ENCODE assay signal across 8 cellular contexts in the genomic region with DNA sequence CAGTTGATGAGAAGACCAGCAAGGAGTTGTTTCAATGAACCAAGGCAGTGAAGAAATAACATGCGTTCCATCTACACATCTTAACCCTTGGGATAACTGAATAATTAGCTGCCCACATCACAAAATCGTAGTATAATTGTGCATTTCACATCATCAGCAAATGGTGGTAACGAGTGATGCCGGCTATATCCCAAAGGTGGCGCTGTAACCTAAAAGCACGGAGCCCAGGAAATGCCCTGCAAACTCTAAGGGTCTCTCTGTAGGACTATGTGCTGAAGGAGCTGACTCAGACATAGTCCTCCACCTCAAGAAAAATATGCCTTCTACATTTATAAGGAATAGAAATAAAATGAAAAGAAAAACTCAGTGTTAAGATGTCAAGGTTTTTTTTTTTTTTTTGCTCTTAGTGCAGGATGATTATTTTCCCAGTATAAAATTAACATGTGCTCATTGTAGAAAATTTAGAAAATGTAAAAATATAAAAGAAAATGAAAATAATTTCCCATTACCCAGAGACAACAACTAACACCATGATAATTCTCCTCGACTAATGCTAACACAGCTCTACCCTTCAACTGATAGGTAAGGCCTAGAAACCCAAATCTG. TPM values are rescaled to one million over a fixed set of nuclear protein-coding genes. Genes with fewer than 3 reads are reported as not detected.
DNase-seq lines count a peak whose midpoint lies in the region; ATAC-seq and TF ChIP-seq lines count a peak whose summit lies in the region.

No MANE protein-coding gene starts in this region.

- H3K9me2 ChIP-seq in MM.1S (replicated peaks; ENCODE audit: insufficient read depth, low read length): no peaks in the 10 kb centered on the region

- no CpG with 5 or more reads among the region's 7 CpGs for WGBS in neuronal stem cell (ENCODE audit: extremely low coverage in 2 of 2, insufficient read length in 2 of 2, insufficient replicate concordance in 1 of 2), 2 donors

- no peaks in the 10 kb centered on the region for H3K9me3 ChIP-seq in MM.1S (replicated peaks; ENCODE audit: insufficient read depth, low read length)
- H3K9me3 ChIP-seq in breast epithelium: no peaks in the 10 kb centered on the region
- H3K9me3 ChIP-seq in neuronal stem cell (replicated peaks in 1 of 2; ENCODE audit: control insufficient read depth in 2 of 2, insufficient read depth in 1 of 2, low read depth in 1 of 2, low read length in 2 of 2): no peaks in the 10 kb centered on the region

- H3K27ac ChIP-seq in MM.1S (ENCODE audit: low read length): no peak overlapping the region
- H3K27ac ChIP-seq in breast epithelium: no peak overlapping the region
- H3K27ac ChIP-seq in neuronal stem cell (replicated peaks; ENCODE audit: low read length): no peak overlapping the region

- no peak overlapping the region for H2AK5ac ChIP-seq in neuronal stem cell (ENCODE audit: low read depth, low read length)

- intact Hi-C loops in breast epithelium (cut with DNase I; ENCODE audit: low total_unique reads): no loop called here

- peak; percentile 18 to 31 (median 20) for DNase-seq in NCI-H1417 (lab: John Stamatoyannopoulos, UW)
- no peak for DNase-seq in NCI-H1417 treated with DMSO at 0.1 percent for 48 hours (lab: John Stamatoyannopoulos, UW)
- peak; percentile 7 for DNase-seq in MM.1S
- no peak for DNase-seq in breast epithelium (ENCODE audit: low spot score in 2 of 2)
- peak; percentile 56 for DNase-seq in neuronal stem cell (ENCODE audit: low spot score)
- no peak for DNase-seq in GM19240 (ENCODE audit: insufficient read length, low spot score)
- DNase-seq in germinal center (ENCODE audit: low spot score): no peak

- H3K9ac ChIP-seq in MM.1S (ENCODE audit: low read length) (no peak overlapping the region), neuronal stem cell (ENCODE audit: low read depth, low read length, poor library complexity) (no peak overlapping the region)

- peak; percentile 81 for TF ChIP-seq CTCF in MM.1S (IDR thresholded peaks at IDR 0.05; ENCODE audit: low read length)
- TF ChIP-seq CTCF in breast epithelium (IDR thresholded peaks at IDR 0.05): peak; percentile 15 to 61 (median 30)

- no peaks in the 10 kb centered on the region for H3K79me1 ChIP-seq in neuronal stem cell (ENCODE audit: low read depth, low read length)

- H4K20me1 ChIP-seq in MM.1S (ENCODE audit: insufficient read depth, low read length): no peaks in the 10 kb centered on the region

- H4K8ac ChIP-seq in neuronal stem cell (ENCODE audit: low read depth, low read length): no peak overlapping the region

- no peak overlapping the region for H2BK12ac ChIP-seq in neuronal stem cell (ENCODE audit: low read length)

- H3K4me1 ChIP-seq in MM.1S (ENCODE audit: low read length) (no peaks in the 10 kb centered on the region), breast epithelium (no peaks in the 10 kb centered on the region), neuronal stem cell (ENCODE audit: control insufficient read depth in 2 of 2, insufficient read depth in 1 of 2, low read depth in 1 of 2, low read length in 2 of 2) (peaks cover 0 to 2% of the 10 kb centered on the region in 2 donors)

- H2BK15ac ChIP-seq in neuronal stem cell (ENCODE audit: low read length): no peak overlapping the region

- H2AFZ ChIP-seq in MM.1S (ENCODE audit: low read length) (no peak overlapping the region), neuronal stem cell (ENCODE audit: low read length) (no peak overlapping the region)

- no peak overlapping the region for H4K91ac ChIP-seq in neuronal stem cell (ENCODE audit: low read depth, low read length, poor library complexity)

- no peaks in the 10 kb centered on the region for H3K27me3 ChIP-seq in MM.1S (replicated peaks; ENCODE audit: insufficient read depth, low read length)
- no peaks in the 10 kb centered on the region for H3K27me3 ChIP-seq in breast epithelium
- peaks cover 0 to 5% (median 0%) of the 10 kb centered on the region in 3 experiments for H3K27me3 ChIP-seq in neuronal stem cell (ENCODE audit: control insufficient read depth in 3 of 3, insufficient read depth in 3 of 3, low read depth in 1 of 3, low read length in 3 of 3)

- H3F3A ChIP-seq in MM.1S (ENCODE audit: insufficient read depth, low read length): no peaks in the 10 kb centered on the region

- H2BK120ac ChIP-seq in neuronal stem cell (ENCODE audit: low read depth, low read length): no peak overlapping the region

- H3K36me3 ChIP-seq in MM.1S (replicated peaks; ENCODE audit: insufficient read depth, low read length) (no peaks in the 10 kb centered on the region), breast epithelium (no peaks in the 10 kb centered on the region), neuronal stem cell (replicated peaks in 1 of 2; ENCODE audit: control insufficient read depth in 2 of 2, insufficient read depth in 2 of 2, low read length in 2 of 2) (no peaks in the 10 kb centered on the region)

- H3K14ac ChIP-seq in neuronal stem cell (ENCODE audit: low read length): no peak overlapping the region

- H3K4me2 ChIP-seq in MM.1S (ENCODE audit: low read depth, low read length) (no peak overlapping the region), neuronal stem cell (ENCODE audit: insufficient read depth, low read length, poor library complexity, severe bottlenecking) (no peak overlapping the region)

- H3K4me3 ChIP-seq in MM.1S (ENCODE audit: low read length): no peak overlapping the region
- H3K4me3 ChIP-seq in breast epithelium: no peak overlapping the region
- H3K4me3 ChIP-seq in neuronal stem cell (ENCODE audit: low read length in 2 of 2): no peak overlapping the region

- H3K79me2 ChIP-seq in MM.1S (ENCODE audit: low read length): no peaks in the 10 kb centered on the region

- no peak overlapping the region for H3K4ac ChIP-seq in neuronal stem cell (ENCODE audit: low read length)

- no peak for TF ChIP-seq POLR2A in breast epithelium (IDR thresholded peaks at IDR 0.05)

- no peak overlapping the region for H2BK5ac ChIP-seq in neuronal stem cell (ENCODE audit: low read length)

- no peak overlapping the region for H3K23ac ChIP-seq in neuronal stem cell (ENCODE audit: low read depth, low read length, poor library complexity)

- H3K18ac ChIP-seq in neuronal stem cell (ENCODE audit: low read length): no peak overlapping the region

- ATAC-seq in GM21619 (IDR thresholded peaks at IDR 0.05; ENCODE audit: unreplicated experiment): peak; percentile 70

RNA-seq across cellular contexts. Expression of gene DSG3, which starts 23.1 kb away (rescaled TPM):
- total RNA-seq in breast epithelium: 10 to 100 TPM in 2 of 3 donors, not detected in 1; 21.0 to 40.1 TPM
- not detected for polyA plus RNA-seq in neuronal stem cell (2013, experiment 1 of 2)
- not detected for polyA plus RNA-seq in neuronal stem cell (2013, experiment 2 of 2)

RNA-seq across cellular contexts. Expression of gene DSG4, which starts 47.9 kb away (rescaled TPM):
- not detected for total RNA-seq in breast epithelium
- polyA plus RNA-seq in neuronal stem cell (2013, experiment 1 of 2): not detected
- polyA plus RNA-seq in neuronal stem cell (2013, experiment 2 of 2): not detected

Comparison
In these comparisons a context has a peak if more than half of its experiments do, and no peak if none do; other contexts are left out.
1. DNase-seq: peak in NCI-H1417 (3 of 3), MM.1S (single experiment) and neuronal stem cell (single experiment); none in NCI-H1417 treated with DMSO at 0.1 percent for 48 hours (single experiment), breast epithelium (0 of 2), GM19240 (single experiment) and germinal center (single experiment).